19 cellular contexts compared by ENCODE assay signal in genomic region chr5:591746-592145, GRCh38. TPM values are rescaled to one million over a fixed set of nuclear protein-coding genes. Genes with fewer than 3 reads are reported as not detected.
DNase-seq lines count a peak whose midpoint lies in the region; ATAC-seq and TF ChIP-seq lines count a peak whose summit lies in the region.
"Had no signal": no experiment of that assay in that cellular context is flagged by ENCODE, and none has a peak within 500 bp of the region (broad histone marks: within the 10 kb centered on the region; RNA-seq: fewer than 3 reads in every experiment).

No MANE protein-coding gene starts in this region.

- H3K27ac Mint-ChIP-seq in activated naive CD4-positive, alpha-beta T cell treated with anti-CD3 and anti-CD28 coated beads for 36 hours, result no peak overlapping the region
- H3K27ac Mint-ChIP-seq: activated CD8-positive, alpha-beta T cell treated with anti-CD3 and anti-CD28 coated beads, Interleukin-2, amount 10 ng/mL, durations not matched to agents 7 days and 5 days; activated naive CD4-positive, alpha-beta T cell treated with anti-CD3 and anti-CD28 coated beads, Interleukin-2, amount 50 U/mL, for 24 hours; CD8-positive, alpha-beta T cell; T-helper 1 cell treated with Interleukin-12 subunit alpha and Interleukin-12 subunit beta and Interleukin-4 antibody, amounts not matched to agents 30 μg/mL and 1 μg/mL, for 36 hours had no signal

- H3K27me3 Mint-ChIP-seq in activated naive CD4-positive, alpha-beta T cell treated with anti-CD3 and anti-CD28 coated beads for 36 hours (ENCODE audit: low read depth), result peaks cover 25% of the 10 kb centered on the region

- intact Hi-C loops in activated naive CD4-positive, alpha-beta T cell treated with anti-CD3 and anti-CD28 coated beads for 36 hours (cut with micrococcal nuclease), result no loop called here
- intact Hi-C loops in tibial artery (cut with DNase I; ENCODE audit: low total_unique reads), result no loop called here

- CTCF ChIA-PET in activated naive CD4-positive, alpha-beta T cell treated with anti-CD3 and anti-CD28 coated beads for 36 hours (lab: Charles Lee), result no interaction called here

- DNase-seq in activated naive CD4-positive, alpha-beta T cell treated with anti-CD3 and anti-CD28 coated beads for 36 hours, result peak; percentile 2
- DNase-seq in activated naive CD4-positive, alpha-beta T cell treated with anti-CD3 and anti-CD28 coated beads, Interleukin-2, amount 50 U/mL, for 16 hours, result no peak
- DNase-seq in NCI-H1436 treated with DMSO at 0.1 percent for 48 hours (lab: John Stamatoyannopoulos, UW) (peak; percentile 88), RWPE2 (ENCODE audit: low spot score) (peak; percentile 38), tibial artery (peak; percentile 15 to 35), NCI-H82 (lab: John Stamatoyannopoulos, UW) (no peak), substantia nigra (lab: John Stamatoyannopoulos, UW) (no peak)
- DNase-seq: activated CD8-positive, alpha-beta T cell treated with anti-CD3 and anti-CD28 coated beads, Interleukin-2, amount 10 ng/mL, durations not matched to agents 7 days and 5 days; activated T-cell treated with anti-CD3 and anti-CD28 coated beads, Interleukin-2, amount 50 U/mL, for 48 hours; CD8-positive, alpha-beta T cell; DND-41; glutamatergic neuron; left lung; NCI-H524 treated with DMSO at 0.1 percent for 48 hours; OCI-M1 had no signal

- H3K4me3 ChIP-seq in RWPE2 (ENCODE audit: severe bottlenecking), result no peak overlapping the region
- no peak overlapping the region for H3K4me3 ChIP-seq in tibial artery
- H3K4me3 ChIP-seq: ascending aorta, left lung had no signal

- no peak overlapping the region for H3K4me3 Mint-ChIP-seq in activated naive CD4-positive, alpha-beta T cell treated with anti-CD3 and anti-CD28 coated beads for 36 hours
- H3K4me3 Mint-ChIP-seq: activated CD8-positive, alpha-beta T cell treated with anti-CD3 and anti-CD28 coated beads, Interleukin-2, amount 10 ng/mL, durations not matched to agents 7 days and 5 days; activated naive CD4-positive, alpha-beta T cell treated with anti-CD3 and anti-CD28 coated beads, Interleukin-2, amount 50 U/mL, for 24 hours; CD8-positive, alpha-beta T cell; T-helper 1 cell treated with Interleukin-12 subunit alpha and Interleukin-12 subunit beta and Interleukin-4 antibody, amounts not matched to agents 30 μg/mL and 1 μg/mL, for 36 hours had no signal

- H3K4me1 Mint-ChIP-seq in activated naive CD4-positive, alpha-beta T cell treated with anti-CD3 and anti-CD28 coated beads for 36 hours (ENCODE audit: low read depth), result no peaks in the 10 kb centered on the region
- H3K4me1 Mint-ChIP-seq: activated naive CD4-positive, alpha-beta T cell treated with anti-CD3 and anti-CD28 coated beads, Interleukin-2, amount 50 U/mL, for 24 hours had no signal

- H3K4me1 ChIP-seq in RWPE2 (ENCODE audit: insufficient read depth, poor library complexity, severe bottlenecking) (no peaks in the 10 kb centered on the region), tibial artery (no peaks in the 10 kb centered on the region)
- H3K4me1 ChIP-seq: ascending aorta, left lung had no signal

- H3K9me3 ChIP-seq in RWPE2 (ENCODE audit: severe bottlenecking), result peaks cover 3% of the 10 kb centered on the region
- H3K9me3 ChIP-seq in tibial artery, result no peaks in the 10 kb centered on the region
- H3K9me3 ChIP-seq: left lung had no signal

- TF ChIP-seq CTCF in RWPE2 (IDR thresholded peaks at IDR 0.05; ENCODE audit: poor library complexity, severe bottlenecking) (no peak), tibial artery (IDR thresholded peaks at IDR 0.05) (no peak)

- no peaks in the 10 kb centered on the region for H3K36me3 Mint-ChIP-seq in activated naive CD4-positive, alpha-beta T cell treated with anti-CD3 and anti-CD28 coated beads for 36 hours (ENCODE audit: low read depth)
- H3K36me3 Mint-ChIP-seq: activated naive CD4-positive, alpha-beta T cell treated with anti-CD3 and anti-CD28 coated beads, Interleukin-2, amount 50 U/mL, for 24 hours; CD8-positive, alpha-beta T cell had no signal

- no peaks in the 10 kb centered on the region for H3K36me3 ChIP-seq in RWPE2 (ENCODE audit: low read depth)
- no peaks in the 10 kb centered on the region for H3K36me3 ChIP-seq in tibial artery
- H3K36me3 ChIP-seq: ascending aorta, left lung had no signal

- H3K27me3 ChIP-seq in RWPE2 (ENCODE audit: insufficient read depth, poor library complexity, severe bottlenecking) (peaks cover 51% of the 10 kb centered on the region), tibial artery (peaks cover 0 to 26% of the 10 kb centered on the region in 2 donors)
- H3K27me3 ChIP-seq: ascending aorta had no signal

- ATAC-seq in RWPE2 (ENCODE audit: low read depth) (no peak), GM21381 (IDR thresholded peaks at IDR 0.05; ENCODE audit: unreplicated experiment) (no peak)
- ATAC-seq: activated CD8-positive, alpha-beta T cell treated with anti-CD3 and anti-CD28 coated beads, Interleukin-2, amount 10 ng/mL, durations not matched to agents 7 days and 5 days; CD8-positive, alpha-beta T cell; left lung had no signal

- H3K9me3 Mint-ChIP-seq in activated naive CD4-positive, alpha-beta T cell treated with anti-CD3 and anti-CD28 coated beads for 36 hours, result peaks cover 9% of the 10 kb centered on the region
- H3K9me3 Mint-ChIP-seq: activated naive CD4-positive, alpha-beta T cell treated with anti-CD3 and anti-CD28 coated beads, Interleukin-2, amount 50 U/mL, for 24 hours; CD8-positive, alpha-beta T cell had no signal

- H3K27ac ChIP-seq in RWPE2 (ENCODE audit: poor library complexity, severe bottlenecking) (no peak overlapping the region), tibial artery (no peak overlapping the region), substantia nigra (ENCODE audit: low read depth, low read length, poor library complexity, severe bottlenecking) (no peak overlapping the region)
- H3K27ac ChIP-seq: ascending aorta, left lung had no signal

RNA-seq across cellular contexts. Expression of gene CEP72, which starts 20.4 kb away (rescaled TPM):
- total RNA-seq in activated naive CD4-positive, alpha-beta T cell treated with anti-CD3 and anti-CD28 coated beads for 36 hours, result 10 to 100 TPM; 18.3 to 18.8 TPM

Comparison
In these comparisons a context has a peak if more than half of its experiments do, and no peak if none do; other contexts are left out.
1. DNase-seq: peak in activated naive CD4-positive, alpha-beta T cell treated with anti-CD3 and anti-CD28 coated beads for 36 hours (single experiment), NCI-H1436 treated with DMSO at 0.1 percent for 48 hours (single experiment), RWPE2 (single experiment) and tibial artery (2 of 2); none in activated naive CD4-positive, alpha-beta T cell treated with anti-CD3 and anti-CD28 coated beads, Interleukin-2, amount 50 U/mL, for 16 hours (single experiment), NCI-H82 (single experiment) and substantia nigra (0 of 49).